Comparison of ENCODE assay signal across 9 cellular contexts in the genomic region with DNA sequence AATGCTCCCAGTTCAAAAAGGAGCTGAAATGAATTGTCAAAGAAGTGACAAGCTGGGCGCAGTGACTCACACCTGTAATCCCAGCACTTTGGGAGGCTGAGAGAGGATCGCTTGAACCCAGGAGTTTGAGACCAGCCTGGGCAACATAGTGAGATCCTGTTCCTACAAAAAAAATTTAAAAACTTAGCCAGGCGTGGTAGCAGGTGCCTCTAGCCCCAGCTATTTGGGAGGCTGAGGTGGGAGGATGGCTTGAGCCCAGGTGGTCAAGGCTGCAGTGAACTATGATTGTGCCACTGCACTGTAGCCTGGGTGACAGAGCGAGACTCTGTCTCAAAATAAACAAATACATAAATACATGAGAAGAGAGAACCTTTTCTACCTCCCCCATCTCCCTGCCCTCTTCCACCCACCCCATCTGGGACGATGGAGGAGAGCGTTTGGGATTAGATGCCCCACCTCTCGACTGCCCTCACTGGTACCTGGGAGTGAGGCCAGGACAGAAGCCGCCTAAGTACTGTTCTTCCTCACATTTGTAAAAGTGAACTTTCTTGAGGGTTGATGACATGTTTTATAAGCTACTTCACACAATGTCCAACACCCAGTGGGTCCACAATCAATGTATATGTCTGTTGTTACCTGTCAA. TPM values are rescaled to one million over a fixed set of nuclear protein-coding genes. Genes with fewer than 3 reads are reported as not detected.
A peak's percentile ranks its signal among the peaks of the same experiment; 100 is the strongest.
DNase-seq lines count a peak whose midpoint lies in the region; ATAC-seq and TF ChIP-seq lines count a peak whose summit lies in the region.
"Had no signal": no experiment of that assay in that cellular context is flagged by ENCODE, and none has a peak within 500 bp of the region (broad histone marks: within the 10 kb centered on the region; RNA-seq: fewer than 3 reads in every experiment).

No MANE protein-coding gene starts in this region.

- peaks cover 23% of the 10 kb centered on the region for H3K36me3 Mint-ChIP-seq in activated naive CD4-positive, alpha-beta T cell treated with anti-CD3 and anti-CD28 coated beads, Interleukin-2, amount 50 U/mL, for 24 hours
- peaks cover 35 to 37% of the 10 kb centered on the region in 2 donors for H3K36me3 Mint-ChIP-seq in naive B cell

- H3K27ac ChIP-seq in breast epithelium (peak overlapping the region; percentile 97 to 100), upper lobe of right lung (peak overlapping the region; percentile 99), caudate nucleus (ENCODE audit: low read depth, low read length) (no peak overlapping the region)

- H3K4me1 Mint-ChIP-seq in activated naive CD4-positive, alpha-beta T cell treated with anti-CD3 and anti-CD28 coated beads, Interleukin-2, amount 50 U/mL, for 24 hours, result peaks cover 55% of the 10 kb centered on the region
- H3K4me1 Mint-ChIP-seq in naive B cell, result peaks cover 57 to 85% (median 72%) of the 10 kb centered on the region in 3 donors

- H3K9me3 Mint-ChIP-seq in activated naive CD4-positive, alpha-beta T cell treated with anti-CD3 and anti-CD28 coated beads, Interleukin-2, amount 50 U/mL, for 24 hours, result no peaks in the 10 kb centered on the region
- H3K9me3 Mint-ChIP-seq in naive B cell, result no peaks in the 10 kb centered on the region

- TF ChIP-seq CTCF in breast epithelium (IDR thresholded peaks at IDR 0.05) (no peak), upper lobe of right lung (IDR thresholded peaks at IDR 0.05) (no peak)

- peak overlapping the region; percentile 93 for H3K4me3 Mint-ChIP-seq in activated naive CD4-positive, alpha-beta T cell treated with anti-CD3 and anti-CD28 coated beads, Interleukin-2, amount 50 U/mL, for 24 hours
- H3K4me3 Mint-ChIP-seq in naive B cell, result peak overlapping the region; percentile 96 to 100 (median 99)

- H3K36me3 ChIP-seq in breast epithelium, result no peaks in the 10 kb centered on the region
- H3K36me3 ChIP-seq in upper lobe of right lung, result peaks cover 6% of the 10 kb centered on the region

- DNase-seq in activated naive CD4-positive, alpha-beta T cell (lab: John Stamatoyannopoulos, UW), result no peak
- DNase-seq in breast epithelium (ENCODE audit: low spot score in 2 of 2) (peak in 1 of 2 donors; percentile 38), naive B cell (no peak), upper lobe of right lung (no peak), SKM-1 treated with dmso at 0.1 percent for 144 hours (lab: John Stamatoyannopoulos, UW; ENCODE audit: unreplicated experiment) (no peak), caudate nucleus (lab: John Stamatoyannopoulos, UW) (no peak), iPS-NIHi7 (ENCODE audit: extremely low spot score) (no peak)
- DNase-seq: NCI-H2029 had no signal

- H3K27me3 Mint-ChIP-seq in activated naive CD4-positive, alpha-beta T cell treated with anti-CD3 and anti-CD28 coated beads, Interleukin-2, amount 50 U/mL, for 24 hours, result no peaks in the 10 kb centered on the region
- no peaks in the 10 kb centered on the region for H3K27me3 Mint-ChIP-seq in naive B cell

- H3K27me3 ChIP-seq in breast epithelium, result no peaks in the 10 kb centered on the region
- H3K27me3 ChIP-seq in upper lobe of right lung, result no peaks in the 10 kb centered on the region

- H3K4me1 ChIP-seq in breast epithelium (peaks cover 0 to 8% of the 10 kb centered on the region in 2 donors), upper lobe of right lung (peaks cover 70% of the 10 kb centered on the region)

- H3K9me3 ChIP-seq in breast epithelium (no peaks in the 10 kb centered on the region), upper lobe of right lung (no peaks in the 10 kb centered on the region)

- H3K4me3 ChIP-seq in breast epithelium (peak overlapping the region; percentile 90 to 100 (median 95)), upper lobe of right lung (peak overlapping the region; percentile 98)

- H3K27ac Mint-ChIP-seq in activated naive CD4-positive, alpha-beta T cell treated with anti-CD3 and anti-CD28 coated beads, Interleukin-2, amount 50 U/mL, for 24 hours, result peak overlapping the region; percentile 85
- peak overlapping the region; percentile 13 to 99 (median 96) for H3K27ac Mint-ChIP-seq in naive B cell

- ATAC-seq in naive B cell (ENCODE audit: low read depth in 2 of 2) (no peak), upper lobe of right lung (no peak)

- TF ChIP-seq POLR2A in breast epithelium (IDR thresholded peaks at IDR 0.05), result no peak

- intact Hi-C loops in breast epithelium (cut with DNase I; ENCODE audit: low total_unique reads) (loop anchor here (10.0 kb wide), 1 partner anchor 81 kb away; no protein-coding TSS in a partner anchor), upper lobe of right lung (cut with DNase I) (no loop called here)

RNA-seq across cellular contexts. Expression of a gene that starts 2.4 kb away (rescaled TPM):
- total RNA-seq in breast epithelium, result 10 to 100 TPM; 18.7 to 53.4 (median 51.8) TPM
- polyA plus RNA-seq in naive B cell (ENCODE audit: low read depth in 6 of 6), result 1,000 to 10,000 TPM in 1 of 6 donors, 100 to 1,000 TPM in 5; 355 to 1,202 (median 525) TPM
- total RNA-seq in upper lobe of right lung, result 153 TPM

RNA-seq across cellular contexts. Expression of a gene that starts 47.6 kb away (rescaled TPM):
- 10 to 100 TPM; 32.4 to 54.6 (median 51.8) TPM for total RNA-seq in breast epithelium
- 100 to 1,000 TPM; 178 to 217 (median 195) TPM for polyA plus RNA-seq in naive B cell (ENCODE audit: low read depth in 6 of 6)
- 49.2 TPM for total RNA-seq in upper lobe of right lung
